8 cellular contexts compared by ENCODE assay signal in the genomic region with DNA sequence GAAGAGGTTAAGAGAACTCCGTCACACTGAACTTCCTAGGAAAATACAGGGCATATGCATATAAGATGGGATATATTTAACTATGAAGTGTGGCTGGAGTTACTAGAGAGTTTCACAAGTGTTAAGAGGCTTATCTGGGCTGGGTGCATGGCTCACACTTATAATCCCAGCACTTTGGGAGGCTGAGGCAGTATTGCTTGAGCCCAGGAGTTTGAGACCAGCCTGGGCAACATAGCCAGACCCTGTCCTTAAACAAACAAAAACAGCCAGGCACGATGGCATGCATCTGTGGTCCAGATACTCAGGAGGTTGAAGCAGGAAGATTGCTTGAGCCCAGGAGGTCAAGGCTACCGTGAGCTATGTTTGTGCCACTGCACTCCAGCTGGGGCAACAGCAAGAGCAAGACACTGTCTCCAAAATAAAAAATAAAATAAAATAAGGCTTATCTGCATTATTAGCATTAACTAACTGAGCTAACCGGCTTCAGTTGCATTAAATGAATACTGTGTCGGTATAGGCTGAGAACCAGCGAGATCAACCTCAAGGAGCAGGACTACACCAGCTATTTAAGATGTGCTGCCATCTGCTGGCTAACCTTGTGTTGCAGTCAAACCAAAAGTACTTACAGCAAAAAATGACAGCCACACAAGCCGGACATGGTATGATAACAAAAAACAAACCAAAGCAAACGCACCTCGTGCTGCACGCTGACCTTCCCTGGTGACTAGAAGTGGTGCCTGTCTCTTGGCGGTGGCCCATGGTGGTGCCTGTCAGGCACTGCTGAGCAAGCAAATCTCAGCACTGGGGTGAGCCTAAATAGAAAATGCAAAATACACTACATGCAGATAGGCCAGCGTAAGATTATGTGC. TPM values are rescaled to one million over a fixed set of nuclear protein-coding genes. Genes with fewer than 3 reads are reported as not detected.
A peak's percentile ranks its signal among the peaks of the same experiment; 100 is the strongest.
DNase-seq lines count a peak whose midpoint lies in the region; ATAC-seq and TF ChIP-seq lines count a peak whose summit lies in the region.

No MANE protein-coding gene starts in this region.

- peak; percentile 84 to 94 for ATAC-seq in stimulated activated naive B cell treated with anti-CD40 and anti-IgM and Interleukin-4, amounts not matched to agents 10 μg/mL and 1 μg/mL and 100 μg/mL, for 72 hours (replicated peaks)
- ATAC-seq in GM18520 (IDR thresholded peaks at IDR 0.05; ENCODE audit: unreplicated experiment), result no peak

- peaks cover 10% of the 10 kb centered on the region for H3K27me3 Mint-ChIP-seq in nephron progenitor cell (ENCODE audit: low read depth, poor library complexity)
- H3K27me3 Mint-ChIP-seq in stimulated activated naive B cell treated with anti-CD40 and anti-IgM and Interleukin-4, amounts not matched to agents 10 μg/mL and 1 μg/mL and 100 μg/mL, for 72 hours, result no peaks in the 10 kb centered on the region

- no peaks in the 10 kb centered on the region for H3K27me3 ChIP-seq in esophagus squamous epithelium

- no peaks in the 10 kb centered on the region for H3K9me3 ChIP-seq in esophagus squamous epithelium

- TF ChIP-seq POLR2A in esophagus squamous epithelium (IDR thresholded peaks at IDR 0.05), result no peak

- peak; percentile 57 for TF ChIP-seq RAD21 in Ishikawa (IDR thresholded peaks at IDR 0.05; ENCODE audit: low read depth)

- H3K9me3 Mint-ChIP-seq in nephron progenitor cell, result peaks cover 16% of the 10 kb centered on the region
- no peaks in the 10 kb centered on the region for H3K9me3 Mint-ChIP-seq in stimulated activated naive B cell treated with anti-CD40 and anti-IgM and Interleukin-4, amounts not matched to agents 10 μg/mL and 1 μg/mL and 100 μg/mL, for 72 hours

- 22 to 25% methylated on average over 12 of the region's 12 CpGs for WGBS in esophagus squamous epithelium, 2 donors

- peak overlapping the region in 1 of 4 donors; percentile 43 for H3K4me3 ChIP-seq in esophagus squamous epithelium

- DNase-seq in GM03348 (ENCODE audit: low spot score) (peak; percentile 79), OCI-M2 (lab: John Stamatoyannopoulos, UW; ENCODE audit: unreplicated experiment) (peak; percentile 9), activated T-cell treated with anti-CD3 and anti-CD28 coated beads for 48 hours (ENCODE audit: low read depth) (peak; percentile 53), esophagus squamous epithelium (lab: John Stamatoyannopoulos, UW) (peak; percentile 5), nephron progenitor cell (peak; percentile 77)
- peak; percentile 43 for DNase-seq in stimulated activated naive B cell treated with anti-CD40 and anti-IgM and Interleukin-4, amounts not matched to agents 10 μg/mL and 1 μg/mL and 100 μg/mL, for 72 hours

- peaks cover 4 to 10% (median 5%) of the 10 kb centered on the region in 3 donors for H3K4me1 ChIP-seq in esophagus squamous epithelium

- intact Hi-C loops in esophagus squamous epithelium (cut with DNase I), result no loop called here

- H3K27ac ChIP-seq in esophagus squamous epithelium, result no peak overlapping the region

- no peak overlapping the region for H3K27ac Mint-ChIP-seq in nephron progenitor cell
- no peak overlapping the region for H3K27ac Mint-ChIP-seq in stimulated activated naive B cell treated with anti-CD40 and anti-IgM and Interleukin-4, amounts not matched to agents 10 μg/mL and 1 μg/mL and 100 μg/mL, for 72 hours

- no peak overlapping the region for H3K4me3 Mint-ChIP-seq in nephron progenitor cell
- H3K4me3 Mint-ChIP-seq in stimulated activated naive B cell treated with anti-CD40 and anti-IgM and Interleukin-4, amounts not matched to agents 10 μg/mL and 1 μg/mL and 100 μg/mL, for 72 hours, result peak overlapping the region in 1 of 2 donors; percentile 31

- peaks cover 15% of the 10 kb centered on the region for H3K36me3 Mint-ChIP-seq in nephron progenitor cell (ENCODE audit: low read depth)
- H3K36me3 Mint-ChIP-seq in stimulated activated naive B cell treated with anti-CD40 and anti-IgM and Interleukin-4, amounts not matched to agents 10 μg/mL and 1 μg/mL and 100 μg/mL, for 72 hours, result peaks cover 0 to 5% of the 10 kb centered on the region in 2 donors

- TF ChIP-seq EP300 in Ishikawa (IDR thresholded peaks at IDR 0.05; ENCODE audit: borderline replicate concordance), result no peak

- no peaks in the 10 kb centered on the region for H3K4me1 Mint-ChIP-seq in nephron progenitor cell
- peaks cover 14 to 21% of the 10 kb centered on the region in 2 donors for H3K4me1 Mint-ChIP-seq in stimulated activated naive B cell treated with anti-CD40 and anti-IgM and Interleukin-4, amounts not matched to agents 10 μg/mL and 1 μg/mL and 100 μg/mL, for 72 hours

- H3K36me3 ChIP-seq in esophagus squamous epithelium, result peaks cover 0 to 11% (median 0%) of the 10 kb centered on the region in 3 donors

- TF ChIP-seq CTCF in esophagus squamous epithelium (IDR thresholded peaks at IDR 0.05), result peak; percentile 68 to 82 (median 78)
- peak; percentile 74 for TF ChIP-seq CTCF in nephron progenitor cell (IDR thresholded peaks at IDR 0.05)

TF ChIP-seq in Ishikawa, 13 proteins besides CTCF, POLR2A, EP300 and RAD21:
- no peak for TF ChIP-seq TCF12 (IDR thresholded peaks at IDR 0.05; ENCODE audit: low read depth)
- no peak for TF ChIP-seq EGR1 (IDR thresholded peaks at IDR 0.05)
- TF ChIP-seq, protein P1, sequence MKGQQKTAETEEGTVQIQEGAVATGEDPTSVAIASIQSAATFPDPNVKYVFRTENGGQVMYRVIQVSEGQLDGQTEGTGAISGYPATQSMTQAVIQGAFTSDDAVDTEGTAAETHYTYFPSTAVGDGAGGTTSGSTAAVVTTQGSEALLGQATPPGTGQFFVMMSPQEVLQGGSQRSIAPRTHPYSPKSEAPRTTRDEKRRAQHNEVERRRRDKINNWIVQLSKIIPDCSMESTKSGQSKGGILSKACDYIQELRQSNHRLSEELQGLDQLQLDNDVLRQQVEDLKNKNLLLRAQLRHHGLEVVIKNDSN (IDR thresholded peaks at IDR 0.05), result no peak
- TF ChIP-seq, protein P2, sequence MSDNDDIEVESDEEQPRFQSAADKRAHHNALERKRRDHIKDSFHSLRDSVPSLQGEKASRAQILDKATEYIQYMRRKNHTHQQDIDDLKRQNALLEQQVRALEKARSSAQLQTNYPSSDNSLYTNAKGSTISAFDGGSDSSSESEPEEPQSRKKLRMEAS (IDR thresholded peaks at IDR 0.05), result no peak
- TF ChIP-seq CREB1 (IDR thresholded peaks at IDR 0.05; ENCODE audit: low read depth), result no peak
- TF ChIP-seq, protein P3, sequence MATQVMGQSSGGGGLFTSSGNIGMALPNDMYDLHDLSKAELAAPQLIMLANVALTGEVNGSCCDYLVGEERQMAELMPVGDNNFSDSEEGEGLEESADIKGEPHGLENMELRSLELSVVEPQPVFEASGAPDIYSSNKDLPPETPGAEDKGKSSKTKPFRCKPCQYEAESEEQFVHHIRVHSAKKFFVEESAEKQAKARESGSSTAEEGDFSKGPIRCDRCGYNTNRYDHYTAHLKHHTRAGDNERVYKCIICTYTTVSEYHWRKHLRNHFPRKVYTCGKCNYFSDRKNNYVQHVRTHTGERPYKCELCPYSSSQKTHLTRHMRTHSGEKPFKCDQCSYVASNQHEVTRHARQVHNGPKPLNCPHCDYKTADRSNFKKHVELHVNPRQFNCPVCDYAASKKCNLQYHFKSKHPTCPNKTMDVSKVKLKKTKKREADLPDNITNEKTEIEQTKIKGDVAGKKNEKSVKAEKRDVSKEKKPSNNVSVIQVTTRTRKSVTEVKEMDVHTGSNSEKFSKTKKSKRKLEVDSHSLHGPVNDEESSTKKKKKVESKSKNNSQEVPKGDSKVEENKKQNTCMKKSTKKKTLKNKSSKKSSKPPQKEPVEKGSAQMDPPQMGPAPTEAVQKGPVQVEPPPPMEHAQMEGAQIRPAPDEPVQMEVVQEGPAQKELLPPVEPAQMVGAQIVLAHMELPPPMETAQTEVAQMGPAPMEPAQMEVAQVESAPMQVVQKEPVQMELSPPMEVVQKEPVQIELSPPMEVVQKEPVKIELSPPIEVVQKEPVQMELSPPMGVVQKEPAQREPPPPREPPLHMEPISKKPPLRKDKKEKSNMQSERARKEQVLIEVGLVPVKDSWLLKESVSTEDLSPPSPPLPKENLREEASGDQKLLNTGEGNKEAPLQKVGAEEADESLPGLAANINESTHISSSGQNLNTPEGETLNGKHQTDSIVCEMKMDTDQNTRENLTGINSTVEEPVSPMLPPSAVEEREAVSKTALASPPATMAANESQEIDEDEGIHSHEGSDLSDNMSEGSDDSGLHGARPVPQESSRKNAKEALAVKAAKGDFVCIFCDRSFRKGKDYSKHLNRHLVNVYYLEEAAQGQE (IDR thresholded peaks at IDR 0.05; ENCODE audit: low read depth), result no peak
- no peak for TF ChIP-seq NFIC (IDR thresholded peaks at IDR 0.05)
- TF ChIP-seq TEAD4 (IDR thresholded peaks at IDR 0.05), result no peak
- no peak for TF ChIP-seq ZBTB7A (IDR thresholded peaks at IDR 0.05; ENCODE audit: low read depth)
- TF ChIP-seq TAF1 (IDR thresholded peaks at IDR 0.05; ENCODE audit: low read depth), result no peak
- TF ChIP-seq FOXM1 (IDR thresholded peaks at IDR 0.05; ENCODE audit: borderline replicate concordance, low read depth), result no peak

RNA-seq across cellular contexts. Expression of a gene that starts 19.7 kb away (rescaled TPM):
- 10 to 100 TPM in 3 of 4 donors, 1 to 10 TPM in 1; 7.0 to 36.7 (median 12.2) TPM for total RNA-seq in esophagus squamous epithelium

RNA-seq across cellular contexts. Expression of a gene that starts 57.2 kb away (rescaled TPM):
- total RNA-seq in esophagus squamous epithelium, result 1 to 10 TPM; 1.4 to 2.2 (median 1.8) TPM

Comparison
In these comparisons a context has a peak if more than half of its experiments do, and no peak if none do; other contexts are left out.
1. DNase-seq: peak in every context shown above with its lines; median percentile 79 in GM03348; 77 in nephron progenitor cell; 53 in activated T-cell treated with anti-CD3 and anti-CD28 coated beads for 48 hours; 43 in stimulated activated naive B cell treated with anti-CD40 and anti-IgM and Interleukin-4, amounts not matched to agents 10 μg/mL and 1 μg/mL and 100 μg/mL, for 72 hours; 9 in OCI-M2; 5 in esophagus squamous epithelium.